In genomic region chr1:23100074-23100748, GRCh38 we compare ENCODE assay signal across 8 cellular contexts.
DNase-seq lines count a peak whose midpoint lies in the region; ATAC-seq and TF ChIP-seq lines count a peak whose summit lies in the region.

No MANE protein-coding gene starts in this region.

- intact Hi-C loops in CD4-positive, alpha-beta T cell (cut with DNase I, micrococcal nuclease), result no loop called here

- no peaks in the 10 kb centered on the region for H3K27me3 ChIP-seq in CD4-positive, alpha-beta T cell (ENCODE audit: control insufficient read depth, insufficient read depth, low read length)

- no peak overlapping the region for H3K27ac ChIP-seq in CD4-positive, alpha-beta T cell (ENCODE audit: low read depth, low read length)

- TF ChIP-seq CTCF in CD4-positive, alpha-beta T cell (IDR thresholded peaks at IDR 0.05), result no peak
- TF ChIP-seq CTCF in fibroblast of mammary gland (conservative IDR thresholded peaks at IDR 0.05; ENCODE audit: control insufficient read depth, insufficient read depth, low read depth, low read length), result no peak

- DNase-seq in CD4-positive, alpha-beta T cell, result peak in 7 of 10 experiments; percentile 6 to 27 (median 15)
- DNase-seq in Kasumi-1 (lab: John Stamatoyannopoulos, UW) (peak; percentile 84 to 87), fibroblast of mammary gland (ENCODE audit: low read depth) (peak; percentile 97), renal cortical epithelial cell (ENCODE audit: low read depth) (peak; percentile 96), NCI-H1417 (lab: John Stamatoyannopoulos, UW) (no peak)
- DNase-seq in activated CD4-positive, alpha-beta T cell treated with anti-CD3 and anti-CD28 coated beads, Interleukin-2, amount 10 ng/mL, durations not matched to agents 7 days and 5 days, result peak; percentile 51

- H3K4me1 Mint-ChIP-seq in CD4-positive, alpha-beta T cell (ENCODE audit: low read depth), result peaks cover 49% of the 10 kb centered on the region
- peaks cover 44% of the 10 kb centered on the region for H3K4me1 Mint-ChIP-seq in activated CD4-positive, alpha-beta T cell treated with anti-CD3 and anti-CD28 coated beads, Interleukin-2, amount 10 ng/mL, durations not matched to agents 7 days and 5 days

- no peaks in the 10 kb centered on the region for H3K9me3 Mint-ChIP-seq in CD4-positive, alpha-beta T cell
- no peaks in the 10 kb centered on the region for H3K9me3 Mint-ChIP-seq in activated CD4-positive, alpha-beta T cell treated with anti-CD3 and anti-CD28 coated beads, Interleukin-2, amount 10 ng/mL, durations not matched to agents 7 days and 5 days

- no peaks in the 10 kb centered on the region for H3K27me3 Mint-ChIP-seq in CD4-positive, alpha-beta T cell
- no peaks in the 10 kb centered on the region for H3K27me3 Mint-ChIP-seq in activated CD4-positive, alpha-beta T cell treated with anti-CD3 and anti-CD28 coated beads, Interleukin-2, amount 10 ng/mL, durations not matched to agents 7 days and 5 days

- CTCF ChIA-PET in CD4-positive, alpha-beta T cell (lab: Charles Lee), result interaction anchor here (1.2 to 4.7 kb wide), 10 partner anchors 8 to 89 kb away, joined by 3 to 160 read pairs (median 6); partner anchors contain the start of gene LUZP1
- CTCF ChIA-PET in activated CD4-positive, alpha-beta T cell treated with anti-CD3 and anti-CD28 coated beads, Interleukin-2, amount 10 ng/mL, durations not matched to agents 7 days and 5 days (lab: Charles Lee), result interaction anchor here (0.6 to 9.1 kb wide), 11 partner anchors 10 to 234 kb away, joined by 3 to 137 read pairs (median 5); no protein-coding TSS in a partner anchor

- H3K9me3 ChIP-seq in CD4-positive, alpha-beta T cell (ENCODE audit: control insufficient read depth, low read length), result no peaks in the 10 kb centered on the region

- POLR2A ChIA-PET in CD4-positive, alpha-beta T cell (lab: Charles Lee), result interaction anchor here (0.7 to 3.1 kb wide), 5 partner anchors 10 to 84 kb away, joined by 3 to 38 read pairs (median 4); partner anchors contain the start of gene LUZP1
- POLR2A ChIA-PET in activated CD4-positive, alpha-beta T cell treated with anti-CD3 and anti-CD28 coated beads, Interleukin-2, amount 10 ng/mL, durations not matched to agents 7 days and 5 days (lab: Charles Lee), result no interaction called here

- no peak overlapping the region for H3K4me3 ChIP-seq in fibroblast of mammary gland (ENCODE audit: control insufficient read depth, low read depth, low read length)

- H3K4me3 Mint-ChIP-seq in CD4-positive, alpha-beta T cell, result no peak overlapping the region
- no peak overlapping the region for H3K4me3 Mint-ChIP-seq in activated CD4-positive, alpha-beta T cell treated with anti-CD3 and anti-CD28 coated beads, Interleukin-2, amount 10 ng/mL, durations not matched to agents 7 days and 5 days

- H3K36me3 Mint-ChIP-seq in CD4-positive, alpha-beta T cell (ENCODE audit: low read depth), result peaks cover 3% of the 10 kb centered on the region
- H3K36me3 Mint-ChIP-seq in activated CD4-positive, alpha-beta T cell treated with anti-CD3 and anti-CD28 coated beads, Interleukin-2, amount 10 ng/mL, durations not matched to agents 7 days and 5 days (ENCODE audit: low read depth), result peaks cover 7% of the 10 kb centered on the region

- peak overlapping the region; percentile 16 for H3K27ac Mint-ChIP-seq in CD4-positive, alpha-beta T cell
- H3K27ac Mint-ChIP-seq in activated CD4-positive, alpha-beta T cell treated with anti-CD3 and anti-CD28 coated beads, Interleukin-2, amount 10 ng/mL, durations not matched to agents 7 days and 5 days, result peak overlapping the region; percentile 19

- peak; percentile 54 for ATAC-seq in CD4-positive, alpha-beta T cell (ENCODE audit: poor library complexity)
- ATAC-seq in HG02884 (IDR thresholded peaks at IDR 0.05; ENCODE audit: unreplicated experiment) (no peak), HG03565 (IDR thresholded peaks at IDR 0.05; ENCODE audit: unreplicated experiment) (no peak)

Comparison
In these comparisons a context has a peak if more than half of its experiments do, and no peak if none do; other contexts are left out.
1. DNase-seq: peak in CD4-positive, alpha-beta T cell (7 of 10), Kasumi-1 (2 of 2), activated CD4-positive, alpha-beta T cell treated with anti-CD3 and anti-CD28 coated beads, Interleukin-2, amount 10 ng/mL, durations not matched to agents 7 days and 5 days (single experiment), fibroblast of mammary gland (single experiment) and renal cortical epithelial cell (single experiment); none in NCI-H1417 (0 of 3).